ENCODE assay signal across 23 cellular contexts in genomic region chr14:71780822-71781221, GRCh38.
"Had no signal": no experiment of that assay in that cellular context is flagged by ENCODE, and none has a peak within 500 bp of the region (broad histone marks: within the 10 kb centered on the region; RNA-seq: fewer than 3 reads in every experiment).

No MANE protein-coding gene starts in this region.

- DNase-seq: activated CD4-positive, alpha-beta T cell treated with anti-CD3 and anti-CD28 coated beads for 48 hours; activated CD4-positive, alpha-beta T cell treated with anti-CD3 and anti-CD28 coated beads, Interleukin-2, amount 50 U/mL, for 4 hours; activated CD8-positive, alpha-beta memory T cell treated with anti-CD3 and anti-CD28 coated beads, Interleukin-2, amount 50 U/mL, for 48 hours; activated CD8-positive, alpha-beta T cell treated with anti-CD3 and anti-CD28 coated beads, Interleukin-2, amount 10 ng/mL, durations not matched to agents 7 days and 5 days; activated naive CD4-positive, alpha-beta T cell; activated T-cell treated with anti-CD3 and anti-CD28 coated beads, Interleukin-2, amount 50 U/mL, for 1 hour; aorta; KG1; NCI-H1092; NCI-H1417; NCI-H1930; NCI-H2107; NCI-H2171 treated with DMSO at 0.1 percent for 48 hours; NCI-H226; NCI-H526; NCI-H774; Peyer's patch; SHP77 treated with DMSO at 0.1 percent for 48 hours had no signal

- H3K9me3 Mint-ChIP-seq: activated naive CD4-positive, alpha-beta T cell treated with anti-CD3 and anti-CD28 coated beads, Interleukin-2, amount 50 U/mL, for 24 hours; T-helper 1 cell treated with Interleukin-12 subunit alpha and Interleukin-12 subunit beta and Interleukin-4 antibody, amounts not matched to agents 30 μg/mL and 1 μg/mL, for 36 hours had no signal

- H3K4me1 ChIP-seq: Peyer's patch had no signal

- H3K4me3 ChIP-seq: Peyer's patch had no signal

- H3K27ac ChIP-seq: Peyer's patch, RWPE1 had no signal

- ATAC-seq: activated CD4-positive, CD25-positive, alpha-beta regulatory T cell treated with anti-CD3 and anti-CD28 coated beads, Interleukin-2, amount 50 U/mL, for 24 hours; activated CD8-positive, alpha-beta T cell treated with anti-CD3 and anti-CD28 coated beads, Interleukin-2, amount 10 ng/mL, durations not matched to agents 7 days and 5 days had no signal

- H3K36me3 ChIP-seq: Peyer's patch had no signal

- H3K4me1 Mint-ChIP-seq: activated naive CD4-positive, alpha-beta T cell treated with anti-CD3 and anti-CD28 coated beads, Interleukin-2, amount 50 U/mL, for 24 hours had no signal

- H3K4me3 Mint-ChIP-seq: activated CD8-positive, alpha-beta T cell treated with anti-CD3 and anti-CD28 coated beads, Interleukin-2, amount 10 ng/mL, durations not matched to agents 7 days and 5 days; activated naive CD4-positive, alpha-beta T cell treated with anti-CD3 and anti-CD28 coated beads, Interleukin-2, amount 50 U/mL, for 24 hours; IgD-negative memory B cell; T-helper 1 cell treated with Interleukin-12 subunit alpha and Interleukin-12 subunit beta and Interleukin-4 antibody, amounts not matched to agents 30 μg/mL and 1 μg/mL, for 36 hours had no signal

- H3K27me3 ChIP-seq: Peyer's patch had no signal

- H3K36me3 Mint-ChIP-seq: activated naive CD4-positive, alpha-beta T cell treated with anti-CD3 and anti-CD28 coated beads, Interleukin-2, amount 50 U/mL, for 24 hours; IgD-negative memory B cell had no signal

- H3K9me3 ChIP-seq: Peyer's patch had no signal

- H3K27ac Mint-ChIP-seq: activated CD8-positive, alpha-beta T cell treated with anti-CD3 and anti-CD28 coated beads, Interleukin-2, amount 10 ng/mL, durations not matched to agents 7 days and 5 days; activated naive CD4-positive, alpha-beta T cell treated with anti-CD3 and anti-CD28 coated beads, Interleukin-2, amount 50 U/mL, for 24 hours; T-helper 1 cell treated with Interleukin-12 subunit alpha and Interleukin-12 subunit beta and Interleukin-4 antibody, amounts not matched to agents 30 μg/mL and 1 μg/mL, for 36 hours had no signal
